In genomic region chr15:75204340-75205063, GRCh38 we compare ENCODE assay signal across 1 cellular context.
A peak's percentile ranks its signal among the peaks of the same experiment; 100 is the strongest.
TF ChIP-seq lines count a peak whose summit lies in the region.

No MANE protein-coding gene starts in this region.

TF ChIP-seq in HepG2, 621 proteins besides CTCF, POLR2A, EP300 and RAD21 (continued from another document and continues in another):
- TF ChIP-seq ZNF10 (CRISPR knock-in tag; IDR thresholded peaks at IDR 0.05; ENCODE audit: borderline replicate concordance, low read depth), result no peak
- TF ChIP-seq SIX4 (CRISPR knock-in tag; IDR thresholded peaks at IDR 0.05), result no peak
- no peak for TF ChIP-seq ZNF709 (CRISPR knock-in tag; IDR thresholded peaks at IDR 0.05)
- TF ChIP-seq ZNF234 (CRISPR knock-in tag; conservative IDR thresholded peaks at IDR 0.05), result no peak
- peak; percentile 46; the same call in 1 of the 2 replicates for TF ChIP-seq TBX2 (CRISPR knock-in tag; IDR thresholded peaks at IDR 0.05; ENCODE audit: borderline replicate concordance)
- peak; percentile 25; the same call in 1 of the 2 replicates for TF ChIP-seq CSRNP1 (CRISPR knock-in tag; IDR thresholded peaks at IDR 0.05)
- TF ChIP-seq TRAFD1 (CRISPR knock-in tag; IDR thresholded peaks at IDR 0.05; ENCODE audit: borderline replicate concordance), result no peak
- 0 out of 2 replicates have a peak, but pooled peaks have one; percentile 59 for TF ChIP-seq HNRNPL (IDR thresholded peaks at IDR 0.05; ENCODE audit: low read depth, low read length)
- TF ChIP-seq PITX1 (CRISPR knock-in tag; IDR thresholded peaks at IDR 0.05), result peak; percentile 63; the same call in 1 of the 2 replicates
- TF ChIP-seq ZBTB43 (CRISPR knock-in tag; conservative IDR thresholded peaks at IDR 0.05), result 0 out of 2 replicates have a peak, but pooled peaks have one; percentile 34
- no peak for TF ChIP-seq ATF4 (CRISPR knock-in tag; IDR thresholded peaks at IDR 0.05)
- no peak for TF ChIP-seq CENPBD1 (CRISPR knock-in tag; IDR thresholded peaks at IDR 0.05; ENCODE audit: borderline replicate concordance, low read depth)
- TF ChIP-seq NFKBIZ (CRISPR knock-in tag; IDR thresholded peaks at IDR 0.05), result no peak
- TF ChIP-seq GMEB1 (CRISPR knock-in tag; IDR thresholded peaks at IDR 0.05; ENCODE audit: borderline replicate concordance), result no peak
- no peak for TF ChIP-seq KDM6A (CRISPR knock-in tag; IDR thresholded peaks at IDR 0.05; ENCODE audit: low read depth)
- no peak for TF ChIP-seq ZNF512 (CRISPR knock-in tag; IDR thresholded peaks at IDR 0.05)
- no peak for TF ChIP-seq MTF1 (CRISPR knock-in tag; IDR thresholded peaks at IDR 0.05)
- peak; percentile 81 for TF ChIP-seq TARDBP (CRISPR knock-in tag; IDR thresholded peaks at IDR 0.05)
- TF ChIP-seq ARNTL (CRISPR knock-in tag; IDR thresholded peaks at IDR 0.05), result 0 out of 2 replicates have a peak, but pooled peaks have one; percentile 39
- TF ChIP-seq ZBTB33 (CRISPR knock-in tag; IDR thresholded peaks at IDR 0.05), result peak; percentile 63
- TF ChIP-seq CREM (IDR thresholded peaks at IDR 0.05), result no peak; the same call in 1 of the 2 replicates
- no peak for TF ChIP-seq CREM (CRISPR knock-in tag; IDR thresholded peaks at IDR 0.05)
- no peak for TF ChIP-seq THAP8 (CRISPR knock-in tag; IDR thresholded peaks at IDR 0.05; ENCODE audit: borderline replicate concordance)
- TF ChIP-seq ZNF746 (CRISPR knock-in tag; IDR thresholded peaks at IDR 0.05), result no peak
- TF ChIP-seq ZZZ3 (CRISPR knock-in tag; IDR thresholded peaks at IDR 0.05; ENCODE audit: borderline replicate concordance), result no peak
- TF ChIP-seq ZSCAN9 (CRISPR knock-in tag; IDR thresholded peaks at IDR 0.05; ENCODE audit: borderline replicate concordance), result 0 out of 2 replicates have a peak, but pooled peaks have one; percentile 61
- TF ChIP-seq RNF219 (CRISPR knock-in tag; IDR thresholded peaks at IDR 0.05), result no peak
- no peak for TF ChIP-seq AHDC1 (CRISPR knock-in tag; IDR thresholded peaks at IDR 0.05; ENCODE audit: borderline replicate concordance)
- no peak for TF ChIP-seq BRCA1 (CRISPR knock-in tag; IDR thresholded peaks at IDR 0.05)
- TF ChIP-seq RXRA (CRISPR knock-in tag; IDR thresholded peaks at IDR 0.05), result peak; percentile 87
- TF ChIP-seq ATF7-NPFF (CRISPR knock-in tag; IDR thresholded peaks at IDR 0.05; ENCODE audit: low read depth), result 0 out of 2 replicates have a peak, but pooled peaks have one; percentile 54
- TF ChIP-seq ZNF782 (CRISPR knock-in tag; IDR thresholded peaks at IDR 0.05; ENCODE audit: borderline replicate concordance), result peak; percentile 32; the same call in 1 of the 2 replicates
